ENCODE assay signal across 18 cellular contexts in the genomic region with DNA sequence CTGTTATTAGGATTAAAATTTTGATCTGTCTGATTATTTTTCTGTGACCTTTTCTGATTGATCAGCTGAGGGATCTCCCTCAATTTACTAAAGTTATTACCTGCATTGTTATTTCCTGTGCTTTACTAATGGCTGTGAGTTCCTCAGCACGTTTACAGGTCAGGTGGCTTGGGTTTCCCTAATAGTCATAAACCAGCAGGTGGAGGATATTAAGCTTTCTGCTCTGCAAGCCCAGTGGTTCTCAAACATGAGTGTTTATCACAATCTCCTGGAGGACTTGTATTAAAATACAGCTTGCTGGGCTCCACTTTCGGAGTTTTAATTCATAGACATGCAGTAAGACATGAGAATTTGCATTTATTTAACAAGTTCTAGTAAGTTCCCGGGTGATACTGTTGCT. TPM values are rescaled to one million over a fixed set of nuclear protein-coding genes. Genes with fewer than 3 reads are reported as not detected.
DNase-seq lines count a peak whose midpoint lies in the region; ATAC-seq and TF ChIP-seq lines count a peak whose summit lies in the region.
"Had no signal": no experiment of that assay in that cellular context is flagged by ENCODE, and none has a peak within 500 bp of the region (broad histone marks: within the 10 kb centered on the region; RNA-seq: fewer than 3 reads in every experiment).

No MANE protein-coding gene starts in this region.

- TF ChIP-seq POLR2A in vagina (IDR thresholded peaks at IDR 0.05) (no peak), spleen (IDR thresholded peaks at IDR 0.05) (no peak)

- TF ChIP-seq CTCF in left ventricle myocardium inferior (IDR thresholded peaks at IDR 0.05; ENCODE audit: borderline replicate concordance) (no peak), WTC11 (IDR thresholded peaks at IDR 0.05) (no peak), vagina (IDR thresholded peaks at IDR 0.05) (no peak), spleen (IDR thresholded peaks at IDR 0.05 in 8 of 11, conservative IDR thresholded peaks at IDR 0.05 in 3 of 11) (no peak)

- H3K9me3 Mint-ChIP-seq in WTC11 = no peaks in the 10 kb centered on the region
- H3K9me3 Mint-ChIP-seq: activated T-helper 1 cell treated with anti-CD3 and anti-CD28 coated beads, Interleukin-12 subunit alpha, Interleukin-12 subunit beta, Interleukin-2, Interleukin-4 antibody, amounts not matched to agents 30 ng/mL and 10 ng/mL and 1 ng/mL, durations not matched to agents 14 hours and 24 hours and 36 hours; natural killer cell treated with Interleukin-12 subunit alpha and Interleukin-12 subunit beta and Interleukin-15 and Interleukin-18, amount 100 ng/mL, for 72 hours had no signal

- no peaks in the 10 kb centered on the region for H3K27me3 ChIP-seq in left ventricle myocardium inferior (ENCODE audit: low read depth)
- no peaks in the 10 kb centered on the region for H3K27me3 ChIP-seq in muscle layer of duodenum (ENCODE audit: low read depth, low read length)
- H3K27me3 ChIP-seq in vagina = no peaks in the 10 kb centered on the region
- no peaks in the 10 kb centered on the region for H3K27me3 ChIP-seq in spleen (replicated peaks in 1 of 7)

- no peak for ATAC-seq in left cardiac atrium
- no peak for ATAC-seq in WTC11
- ATAC-seq in HG02759 (IDR thresholded peaks at IDR 0.05; ENCODE audit: unreplicated experiment) = no peak
- ATAC-seq: activated CD8-positive, alpha-beta T cell treated with anti-CD3 and anti-CD28 coated beads, Interleukin-2, amount 10 ng/mL, durations not matched to agents 7 days and 5 days; natural killer cell treated with Interleukin-12 subunit alpha and Interleukin-12 subunit beta and Interleukin-15 and Interleukin-18, amount 100 ng/mL, for 72 hours had no signal

- H3K27ac ChIP-seq in left ventricle myocardium inferior (replicated peaks) = peak overlapping the region; percentile 79
- peak overlapping the region; percentile 74 for H3K27ac ChIP-seq in muscle layer of duodenum (ENCODE audit: low read length)
- H3K27ac ChIP-seq in vagina = peak overlapping the region; percentile 36
- peak overlapping the region in 1 of 8 donors; percentile 0 for H3K27ac ChIP-seq in spleen
- H3K27ac ChIP-seq: RWPE1 had no signal

- intact Hi-C loops in left ventricle myocardium inferior (cut with micrococcal nuclease) (no loop called here), left cardiac atrium (cut with DNase I) (no loop called here), vagina (cut with DNase I) (loop anchor here (5.0 kb wide), 1 partner anchor 1072 kb away; no protein-coding TSS in a partner anchor), spleen (cut with DNase I; ENCODE audit: low total_unique reads) (no loop called here)

- CTCF ChIA-PET in WTC11 (lab: Charles Lee) = interaction anchor here (1.0 to 1.4 kb wide), 2 partner anchors 42 to 120 kb away, joined by 3 read pairs; no protein-coding TSS in a partner anchor

- no peaks in the 10 kb centered on the region for H3K36me3 ChIP-seq in left ventricle myocardium inferior
- no peaks in the 10 kb centered on the region for H3K36me3 ChIP-seq in muscle layer of duodenum (ENCODE audit: control insufficient read depth in 1 of 2, insufficient read depth in 2 of 2, low read length in 2 of 2)
- no peaks in the 10 kb centered on the region for H3K36me3 ChIP-seq in vagina
- H3K36me3 ChIP-seq in spleen = no peaks in the 10 kb centered on the region

- 0 out of 2 replicates have a peak overlapping the region, but pooled peaks have one; percentile 13 for H3K27ac Mint-ChIP-seq in WTC11
- H3K27ac Mint-ChIP-seq: activated CD8-positive, alpha-beta T cell treated with anti-CD3 and anti-CD28 coated beads, Interleukin-2, amount 10 ng/mL, durations not matched to agents 7 days and 5 days; activated T-helper 1 cell treated with anti-CD3 and anti-CD28 coated beads, Interleukin-12 subunit alpha, Interleukin-12 subunit beta, Interleukin-2, Interleukin-4 antibody, amounts not matched to agents 30 ng/mL and 10 ng/mL and 1 ng/mL, durations not matched to agents 14 hours and 24 hours and 36 hours; natural killer cell treated with Interleukin-12 subunit alpha and Interleukin-12 subunit beta and Interleukin-15 and Interleukin-18, amount 100 ng/mL, for 72 hours had no signal

- H3K36me3 Mint-ChIP-seq in WTC11 = no peaks in the 10 kb centered on the region
- H3K36me3 Mint-ChIP-seq: natural killer cell treated with Interleukin-12 subunit alpha and Interleukin-12 subunit beta and Interleukin-15 and Interleukin-18, amount 100 ng/mL, for 72 hours had no signal

- POLR2A ChIA-PET in WTC11 (lab: Charles Lee) = interaction anchor here (1.1 kb wide), 1 partner anchor 120 kb away, joined by 3 read pairs; no protein-coding TSS in a partner anchor

- H3K9me3 ChIP-seq in left ventricle myocardium inferior (replicated peaks) (no peaks in the 10 kb centered on the region), muscle layer of duodenum (ENCODE audit: control insufficient read depth in 1 of 2, low read length in 2 of 2) (no peaks in the 10 kb centered on the region), vagina (no peaks in the 10 kb centered on the region), spleen (no peaks in the 10 kb centered on the region)

- WGBS in spleen, 5 donors = 67 to 71% (median 68%) methylated on average over 3 of the region's 3 CpGs

- no peak overlapping the region for H3K4me3 Mint-ChIP-seq in WTC11
- H3K4me3 Mint-ChIP-seq: activated CD8-positive, alpha-beta T cell treated with anti-CD3 and anti-CD28 coated beads, Interleukin-2, amount 10 ng/mL, durations not matched to agents 7 days and 5 days; activated T-helper 1 cell treated with anti-CD3 and anti-CD28 coated beads, Interleukin-12 subunit alpha, Interleukin-12 subunit beta, Interleukin-2, Interleukin-4 antibody, amounts not matched to agents 30 ng/mL and 10 ng/mL and 1 ng/mL, durations not matched to agents 14 hours and 24 hours and 36 hours; natural killer cell treated with Interleukin-12 subunit alpha and Interleukin-12 subunit beta and Interleukin-15 and Interleukin-18, amount 100 ng/mL, for 72 hours had no signal

- no peaks in the 10 kb centered on the region for H3K27me3 Mint-ChIP-seq in WTC11 (ENCODE audit: low read depth)

- DNase-seq in left ventricle myocardium inferior = no peak
- no peak for DNase-seq in left cardiac atrium
- DNase-seq in WTC11 (ENCODE audit: low spot score) = no peak
- DNase-seq in vagina (ENCODE audit: extremely low spot score in 2 of 2) = no peak
- no peak for DNase-seq in amygdala (lab: John Stamatoyannopoulos, UW)
- DNase-seq in spleen = no peak
- DNase-seq: activated CD8-positive, alpha-beta T cell treated with anti-CD3 and anti-CD28 coated beads, Interleukin-2, amount 10 ng/mL, durations not matched to agents 7 days and 5 days; cerebellar nuclear complex; NCI-H1105 treated with DMSO at 0.1 percent for 48 hours; stimulated activated CD4-positive, alpha-beta T cell treated with anti-CD3 and anti-CD28 coated beads, Interleukin-2, amount 100 ng/mL, for 24 hours; substantia nigra; T-helper 1 cell had no signal

- H3K4me1 ChIP-seq in left ventricle myocardium inferior (peaks cover 20% of the 10 kb centered on the region), muscle layer of duodenum (ENCODE audit: control insufficient read depth in 1 of 2, insufficient read depth in 2 of 2, low read length in 2 of 2) (no peaks in the 10 kb centered on the region), vagina (no peaks in the 10 kb centered on the region), spleen (peaks cover 0 to 4% (median 0%) of the 10 kb centered on the region in 6 donors)

- peaks cover 15% of the 10 kb centered on the region for H3K4me1 Mint-ChIP-seq in WTC11

- H3K4me3 ChIP-seq in left ventricle myocardium inferior (no peak overlapping the region), muscle layer of duodenum (ENCODE audit: low read depth in 1 of 2, low read length in 2 of 2) (no peak overlapping the region), vagina (no peak overlapping the region), spleen (no peak overlapping the region)
- H3K4me3 ChIP-seq: lung had no signal

TF ChIP-seq in WTC11, 78 proteins besides CTCF, POLR2A, EP300 and RAD21 (continues in another document):
- TF ChIP-seq ZNF121 (CRISPR knock-in tag; IDR thresholded peaks at IDR 0.05) = no peak
- TF ChIP-seq, protein P1, sequence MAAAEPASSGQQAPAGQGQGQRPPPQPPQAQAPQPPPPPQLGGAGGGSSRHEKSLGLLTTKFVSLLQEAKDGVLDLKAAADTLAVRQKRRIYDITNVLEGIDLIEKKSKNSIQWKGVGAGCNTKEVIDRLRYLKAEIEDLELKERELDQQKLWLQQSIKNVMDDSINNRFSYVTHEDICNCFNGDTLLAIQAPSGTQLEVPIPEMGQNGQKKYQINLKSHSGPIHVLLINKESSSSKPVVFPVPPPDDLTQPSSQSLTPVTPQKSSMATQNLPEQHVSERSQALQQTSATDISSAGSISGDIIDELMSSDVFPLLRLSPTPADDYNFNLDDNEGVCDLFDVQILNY (CRISPR knock-in tag; IDR thresholded peaks at IDR 0.05) = no peak
- no peak for TF ChIP-seq ZNF317 (CRISPR knock-in tag; IDR thresholded peaks at IDR 0.05; ENCODE audit: borderline replicate concordance, low read depth)
- TF ChIP-seq TP53 (CRISPR knock-in tag; IDR thresholded peaks at IDR 0.05) = no peak
- no peak for TF ChIP-seq SMAD3 (CRISPR knock-in tag; IDR thresholded peaks at IDR 0.05; ENCODE audit: borderline replicate concordance)
- no peak for TF ChIP-seq CREB1 (CRISPR knock-in tag; IDR thresholded peaks at IDR 0.05)
- no peak for TF ChIP-seq ZNF423 (CRISPR knock-in tag; IDR thresholded peaks at IDR 0.05)
- TF ChIP-seq SP1 (CRISPR knock-in tag; conservative IDR thresholded peaks at IDR 0.05) = no peak
- TF ChIP-seq HMGXB4 (CRISPR knock-in tag; IDR thresholded peaks at IDR 0.05) = no peak
- TF ChIP-seq EMX1 (CRISPR knock-in tag; IDR thresholded peaks at IDR 0.05) = no peak

RNA-seq across cellular contexts. Expression of gene UGP2, which starts 22.4 kb away (rescaled TPM):
- total RNA-seq in left ventricle myocardium inferior = 394 TPM
- total RNA-seq in left cardiac atrium = 100 to 1,000 TPM; 303 TPM
- total RNA-seq in WTC11 (2021) = 543 to 626 TPM (median 606 TPM) in 3 replicates
- total RNA-seq in vagina = 78.6 TPM
- total RNA-seq in spleen = 100 to 1,000 TPM in 2 of 7 donors, 10 to 100 TPM in 5; 70.5 to 106 (median 91.2) TPM
- 10 to 100 TPM; 46.3 to 63.2 (median 61.0) TPM for polyA plus RNA-seq in spleen
